Comparison of ENCODE assay signal across 13 cellular contexts in the genomic region with DNA sequence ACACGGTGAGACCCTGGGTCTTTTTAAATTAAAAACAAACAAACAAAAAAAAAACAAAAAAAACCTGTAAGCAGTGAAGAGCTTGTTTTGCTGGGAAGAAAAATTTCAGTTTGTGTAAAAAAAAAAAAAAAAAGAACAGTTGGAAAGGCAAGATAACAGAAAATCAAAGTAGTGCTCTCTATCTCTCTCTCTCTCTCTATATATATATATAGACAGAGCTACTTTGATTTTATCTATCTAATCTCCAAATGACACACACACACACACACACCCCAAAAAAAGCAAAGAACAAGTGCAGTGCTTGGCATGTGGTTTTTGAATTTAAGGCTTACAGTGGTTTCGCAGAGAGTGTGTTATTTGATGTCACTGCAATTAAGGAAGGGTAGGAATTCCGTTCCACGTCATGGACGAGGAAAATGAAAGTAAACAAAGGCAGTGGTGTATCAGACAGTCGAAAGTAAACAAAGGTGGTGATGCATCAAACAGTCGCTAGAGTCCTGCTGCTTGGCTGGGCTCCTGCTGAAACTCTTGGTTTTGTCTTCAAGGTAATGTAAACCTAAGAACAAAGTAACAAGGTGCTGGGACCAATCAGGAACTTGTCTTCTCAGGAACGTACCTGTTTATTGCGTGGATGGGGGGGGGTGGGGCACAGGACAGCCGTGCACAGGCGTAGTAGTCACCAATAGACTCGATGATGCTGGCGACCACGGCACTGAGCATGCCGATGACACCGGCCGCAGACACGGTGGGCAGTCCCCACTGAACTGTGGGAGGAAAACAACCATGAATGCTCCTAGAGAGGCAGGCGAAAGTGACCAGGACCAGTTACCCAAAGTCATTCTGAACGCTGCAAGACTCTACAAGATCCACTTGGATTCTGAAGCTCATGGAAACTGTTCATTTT. TPM values are rescaled to one million over a fixed set of nuclear protein-coding genes. Genes with fewer than 3 reads are reported as not detected.
DNase-seq lines count a peak whose midpoint lies in the region; ATAC-seq and TF ChIP-seq lines count a peak whose summit lies in the region.
"Had no signal": no experiment of that assay in that cellular context is flagged by ENCODE, and none has a peak within 500 bp of the region (broad histone marks: within the 10 kb centered on the region; RNA-seq: fewer than 3 reads in every experiment).

No MANE protein-coding gene starts in this region.

- no peaks in the 10 kb centered on the region for H3K4me1 ChIP-seq in aorta (ENCODE audit: control insufficient read depth in 1 of 2, insufficient read depth in 2 of 2, low read length in 2 of 2)
- H3K4me1 ChIP-seq: testis had no signal

- H3K27me3 Mint-ChIP-seq in MCF 10A (ENCODE audit: insufficient read depth, unreplicated experiment): no peaks in the 10 kb centered on the region
- H3K27me3 Mint-ChIP-seq: dendritic cell treated with granulocyte-macrophage colony-stimulating factor and Interleukin-4, amounts not matched to agents 40 ng/mL and 50 ng/mL, for 4 days had no signal

- no peak overlapping the region for H3K4me3 ChIP-seq in aorta (ENCODE audit: low read length in 2 of 2)
- H3K4me3 ChIP-seq: testis had no signal

- no peak overlapping the region for H3K27ac Mint-ChIP-seq in MCF 10A (ENCODE audit: low read depth, unreplicated experiment)
- H3K27ac Mint-ChIP-seq: CD8-positive, alpha-beta T cell; dendritic cell treated with granulocyte-macrophage colony-stimulating factor and Interleukin-4, amounts not matched to agents 40 ng/mL and 50 ng/mL, for 4 days had no signal

- POLR2A ChIA-PET in MCF 10A (lab: Yijun Ruan, JAX): interaction anchor here (0.7 kb wide), 1 partner anchor 17 kb away, joined by 3 read pairs; no protein-coding TSS in a partner anchor
- POLR2A ChIA-PET in RWPE1 (lab: Yijun Ruan, JAX; ENCODE audit: low non-redundant PET): interaction anchor here (0.5 kb wide), 1 partner anchor 37 kb away, joined by 3 read pairs; no protein-coding TSS in a partner anchor

- in situ Hi-C loops in T47D (cut with HindIII; ENCODE audit: low pct_unique_long_range_greater_than_20kb, low sequenced_read_pairs): no loop called here

- H3K4me1 Mint-ChIP-seq in MCF 10A (ENCODE audit: insufficient read depth, unreplicated experiment): peaks cover 4% of the 10 kb centered on the region

- peaks cover 0 to 10% of the 10 kb centered on the region in 2 donors for H3K36me3 ChIP-seq in aorta (ENCODE audit: control insufficient read depth in 1 of 2, insufficient read depth in 2 of 2, low read length in 1 of 2)

- peak; percentile 23 to 54 for DNase-seq in T47D (ENCODE audit: low read depth in 1 of 2, low spot score in 1 of 2)
- no peak for DNase-seq in MCF 10A (ENCODE audit: unreplicated experiment)
- DNase-seq in RWPE1 (ENCODE audit: low spot score): peak; percentile 68
- peak; percentile 46 for DNase-seq in fibroblast of peridontal ligament (ENCODE audit: extremely low read depth)
- no peak for DNase-seq in NCI-H1092 (lab: John Stamatoyannopoulos, UW)
- DNase-seq in superior temporal gyrus (ENCODE audit: extremely low spot score): no peak
- DNase-seq in aorta: no peak
- DNase-seq: CD8-positive, alpha-beta T cell; stimulated activated CD4-positive, alpha-beta T cell treated with anti-CD3 and anti-CD28 coated beads, Interleukin-2, amount 100 ng/mL, for 24 hours; testis had no signal

- intact Hi-C loops in MCF 10A (cut with micrococcal nuclease): no loop called here
- intact Hi-C loops in aorta (cut with DNase I): no loop called here

- H3K36me3 Mint-ChIP-seq in MCF 10A (ENCODE audit: insufficient read depth, unreplicated experiment): peaks cover 67% of the 10 kb centered on the region

- CTCF ChIA-PET in MCF 10A (lab: Yijun Ruan, JAX) (interaction anchor here (0.6 to 1.3 kb wide), 5 partner anchors 41 to 324 kb away, joined by 3 to 5 read pairs (median 3); no protein-coding TSS in a partner anchor), RWPE1 (lab: Yijun Ruan, JAX) (interaction anchor here (0.6 kb wide), 1 partner anchor 37 kb away, joined by 3 read pairs; no protein-coding TSS in a partner anchor)

- ATAC-seq in aorta (ENCODE audit: low FRiP score) (no peak), HG02763 (IDR thresholded peaks at IDR 0.05; ENCODE audit: unreplicated experiment) (no peak)
- ATAC-seq: CD8-positive, alpha-beta T cell had no signal

- H3K27ac ChIP-seq in RWPE1: no peak overlapping the region
- H3K27ac ChIP-seq in aorta (ENCODE audit: low read depth in 1 of 2, low read length in 2 of 2): no peak overlapping the region
- H3K27ac ChIP-seq: testis had no signal

- 87 to 88% methylated on average over 20 of the region's 20 CpGs for WGBS in aorta, 2 donors

- H3K9me3 ChIP-seq in aorta (ENCODE audit: control insufficient read depth, low read length): no peaks in the 10 kb centered on the region
- H3K9me3 ChIP-seq: testis had no signal

- BruUV-seq in MCF 10A (replicated peaks; lab: Mats Ljungman, UMichigan): no TSS peak

- H3K4me3 Mint-ChIP-seq in MCF 10A (ENCODE audit: unreplicated experiment): no peak overlapping the region
- H3K4me3 Mint-ChIP-seq: CD8-positive, alpha-beta T cell; dendritic cell treated with granulocyte-macrophage colony-stimulating factor and Interleukin-4, amounts not matched to agents 40 ng/mL and 50 ng/mL, for 4 days; neural crest cell had no signal

- no peaks in the 10 kb centered on the region for H3K9me3 Mint-ChIP-seq in MCF 10A (ENCODE audit: unreplicated experiment)
- H3K9me3 Mint-ChIP-seq: CD8-positive, alpha-beta T cell; dendritic cell treated with granulocyte-macrophage colony-stimulating factor and Interleukin-4, amounts not matched to agents 40 ng/mL and 50 ng/mL, for 4 days; neural crest cell had no signal

- TF ChIP-seq CTCF in MCF 10A (IDR thresholded peaks at IDR 0.05; ENCODE audit: unreplicated experiment) (no peak), RWPE1 (conservative IDR thresholded peaks at IDR 0.05; ENCODE audit: low read depth) (no peak)

- no peaks in the 10 kb centered on the region for H3K27me3 ChIP-seq in aorta (ENCODE audit: control insufficient read depth in 1 of 2, insufficient read depth in 2 of 2, low read length in 1 of 2)
- H3K27me3 ChIP-seq: testis had no signal

RNA-seq across cellular contexts. Expression of a gene that starts 46.1 kb away (rescaled TPM):
- total RNA-seq in MCF 10A (2022): not detected in 2 replicates
- 10 to 100 TPM; 17.6 to 35.4 TPM for total RNA-seq in aorta
- polyA plus RNA-seq in aorta: 10 to 100 TPM in 1 of 2 donors, 1 to 10 TPM in 1; 9.9 to 19.4 TPM

Comparison
In these comparisons a context has a peak if more than half of its experiments do, and no peak if none do; other contexts are left out.
1. DNase-seq: peak in T47D (2 of 2), RWPE1 (single experiment) and fibroblast of peridontal ligament (single experiment); none in MCF 10A (single experiment), NCI-H1092 (single experiment), superior temporal gyrus (single experiment) and aorta (0 of 2).
2. RNA of a gene that starts 46.1 kb away (total RNA-seq): 17.6 to 35.4 TPM in aorta; not detected in MCF 10A; every median in the first group is over 10 times any median in the second.